In genomic region chr2:32772623-32773221, GRCh38 we compare ENCODE assay signal across 8 cellular contexts.
DNase-seq lines count a peak whose midpoint lies in the region; ATAC-seq, FAIRE-seq and TF ChIP-seq lines count a peak whose summit lies in the region.

No MANE protein-coding gene starts in this region.

- intact Hi-C loops in CD8-positive, alpha-beta T cell (cut with DNase I, micrococcal nuclease): loop anchor here (5.0 to 10.0 kb wide), 2 partner anchors 810 to 812 kb away; no protein-coding TSS in a partner anchor

- FAIRE-seq in HTR-8/SVneo (lab: Jason Lieb, UNC): peak; percentile 33

- H3K36me3 ChIP-seq in osteoblast (ENCODE audit: insufficient read depth, low read length): no peaks in the 10 kb centered on the region
- no peaks in the 10 kb centered on the region for H3K36me3 ChIP-seq in CD8-positive, alpha-beta T cell (ENCODE audit: insufficient read depth, low read length)

- DNase-seq in ELF-1 (ENCODE audit: low read depth, low spot score) (peak; percentile 35), HTR-8/SVneo (ENCODE audit: insufficient read length, low spot score) (peak; percentile 44), SHP77 treated with DMSO at 0.1 percent for 48 hours (lab: John Stamatoyannopoulos, UW) (peak; percentile 9), fibroblast of the conjunctiva (ENCODE audit: low read depth) (peak; percentile 63), osteoblast (ENCODE audit: insufficient read length, low spot score, missing footprints) (no peak), ureter (ENCODE audit: low spot score) (no peak)
- no peak for DNase-seq in effector CD4-positive, alpha-beta T cell
- DNase-seq in CD8-positive, alpha-beta T cell: no peak

- H3K4me1 ChIP-seq in osteoblast (ENCODE audit: insufficient read depth, low read length): peaks cover 3% of the 10 kb centered on the region
- no peaks in the 10 kb centered on the region for H3K4me1 ChIP-seq in CD8-positive, alpha-beta T cell (ENCODE audit: insufficient read depth, low read length)

- H3K4me3 ChIP-seq in osteoblast (ENCODE audit: insufficient read depth, low read length): no peak overlapping the region
- H3K4me3 ChIP-seq in CD8-positive, alpha-beta T cell (ENCODE audit: low read depth, low read length): no peak overlapping the region

- TF ChIP-seq CTCF in osteoblast (IDR thresholded peaks at IDR 0.05; ENCODE audit: extremely low read depth, low read depth, low read length): peak; percentile 74
- TF ChIP-seq CTCF in CD8-positive, alpha-beta T cell (IDR thresholded peaks at IDR 0.05): no peak

- H3K27ac ChIP-seq in osteoblast (ENCODE audit: low read depth, low read length): no peak overlapping the region
- no peak overlapping the region for H3K27ac ChIP-seq in CD8-positive, alpha-beta T cell (ENCODE audit: low read depth, low read length)

- no peak for ATAC-seq in CD8-positive, alpha-beta T cell

- H3K4me3 Mint-ChIP-seq in CD8-positive, alpha-beta T cell: no peak overlapping the region

- peaks cover 41% of the 10 kb centered on the region for H3K36me3 Mint-ChIP-seq in CD8-positive, alpha-beta T cell

- no peaks in the 10 kb centered on the region for H3K27me3 Mint-ChIP-seq in CD8-positive, alpha-beta T cell (ENCODE audit: low read depth)

- peaks cover under 1% of the 10 kb centered on the region for H3K9me3 Mint-ChIP-seq in CD8-positive, alpha-beta T cell

- H3K4me1 Mint-ChIP-seq in CD8-positive, alpha-beta T cell (ENCODE audit: low read depth): no peaks in the 10 kb centered on the region

- H3K79me2 ChIP-seq in osteoblast (ENCODE audit: insufficient read depth, low read length): no peaks in the 10 kb centered on the region

- no peak overlapping the region for H3K4me2 ChIP-seq in osteoblast (ENCODE audit: insufficient read depth, low read length)

- H3K27me3 ChIP-seq in osteoblast (ENCODE audit: insufficient read depth, low read length): no peaks in the 10 kb centered on the region
- no peaks in the 10 kb centered on the region for H3K27me3 ChIP-seq in CD8-positive, alpha-beta T cell (ENCODE audit: insufficient read depth, low read length)

- POLR2A ChIA-PET in CD8-positive, alpha-beta T cell (lab: Charles Lee): no interaction called here

- no peak overlapping the region for H2AFZ ChIP-seq in osteoblast (ENCODE audit: low read length)

- H3K9me3 ChIP-seq in osteoblast (ENCODE audit: low read depth, low read length): no peaks in the 10 kb centered on the region
- H3K9me3 ChIP-seq in CD8-positive, alpha-beta T cell (ENCODE audit: low read length): no peaks in the 10 kb centered on the region

- H3K27ac Mint-ChIP-seq in CD8-positive, alpha-beta T cell: no peak overlapping the region

- CTCF ChIA-PET in CD8-positive, alpha-beta T cell (lab: Charles Lee): no interaction called here

- H4K20me1 ChIP-seq in osteoblast (ENCODE audit: insufficient read depth, low read length): no peaks in the 10 kb centered on the region

Comparison
In these comparisons a context has a peak if more than half of its experiments do, and no peak if none do; other contexts are left out.
1. DNase-seq: peak in ELF-1 (single experiment), HTR-8/SVneo (single experiment), SHP77 treated with DMSO at 0.1 percent for 48 hours (single experiment) and fibroblast of the conjunctiva (single experiment); none in osteoblast (single experiment), ureter (single experiment), effector CD4-positive, alpha-beta T cell (single experiment) and CD8-positive, alpha-beta T cell (0 of 7).